ENCODE assay signal across 1 cellular context in the genomic region with DNA sequence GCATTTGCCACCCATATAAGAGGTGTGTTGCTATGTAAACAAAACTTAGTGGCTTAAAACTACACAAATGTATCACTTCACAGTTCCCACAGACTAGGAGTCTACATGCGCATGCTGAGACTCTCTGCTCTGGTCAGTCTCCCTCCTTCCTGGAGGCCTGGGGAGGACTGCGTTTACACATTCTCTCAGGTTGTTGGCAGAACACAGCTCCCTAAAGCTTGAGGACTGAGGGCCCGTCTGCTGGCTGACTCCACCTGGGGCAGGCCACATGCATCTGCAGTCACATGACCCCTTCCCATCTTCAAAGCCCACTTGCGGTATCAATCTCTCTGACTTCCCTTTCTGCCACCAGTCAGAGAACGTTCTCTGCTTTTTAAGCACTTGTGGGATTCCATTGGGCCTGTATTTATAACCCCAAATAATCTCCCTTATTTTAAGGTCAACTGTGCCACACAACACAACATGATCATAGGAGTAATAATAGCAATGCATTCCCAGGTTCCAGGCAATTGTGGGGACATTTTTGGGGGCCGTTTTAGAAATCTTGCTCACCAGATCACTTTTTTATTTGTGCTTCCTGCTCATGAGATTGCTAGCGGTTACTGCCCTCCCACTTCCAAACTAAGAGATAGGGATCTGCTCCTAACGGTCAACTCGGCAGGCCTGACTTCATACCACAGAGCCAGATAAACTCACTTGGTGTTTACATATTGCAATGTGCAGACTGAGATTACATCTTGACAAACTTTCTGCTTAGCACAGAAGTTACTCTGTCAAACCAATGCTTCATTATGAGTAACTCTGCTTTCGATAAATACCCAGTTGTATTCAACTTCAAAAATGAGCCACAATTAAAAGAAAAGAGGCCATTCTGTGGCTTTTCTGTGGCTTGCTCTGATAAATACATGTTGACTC.
TF ChIP-seq lines count a peak whose summit lies in the region.

No MANE protein-coding gene starts in this region.

TF ChIP-seq in HepG2, 621 proteins besides CTCF, POLR2A, EP300 and RAD21 (continued from another document and continues in another):
- TF ChIP-seq, protein P1, sequence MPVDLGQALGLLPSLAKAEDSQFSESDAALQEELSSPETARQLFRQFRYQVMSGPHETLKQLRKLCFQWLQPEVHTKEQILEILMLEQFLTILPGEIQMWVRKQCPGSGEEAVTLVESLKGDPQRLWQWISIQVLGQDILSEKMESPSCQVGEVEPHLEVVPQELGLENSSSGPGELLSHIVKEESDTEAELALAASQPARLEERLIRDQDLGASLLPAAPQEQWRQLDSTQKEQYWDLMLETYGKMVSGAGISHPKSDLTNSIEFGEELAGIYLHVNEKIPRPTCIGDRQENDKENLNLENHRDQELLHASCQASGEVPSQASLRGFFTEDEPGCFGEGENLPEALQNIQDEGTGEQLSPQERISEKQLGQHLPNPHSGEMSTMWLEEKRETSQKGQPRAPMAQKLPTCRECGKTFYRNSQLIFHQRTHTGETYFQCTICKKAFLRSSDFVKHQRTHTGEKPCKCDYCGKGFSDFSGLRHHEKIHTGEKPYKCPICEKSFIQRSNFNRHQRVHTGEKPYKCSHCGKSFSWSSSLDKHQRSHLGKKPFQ (CRISPR knock-in tag; IDR thresholded peaks at IDR 0.05; ENCODE audit: insufficient replicate concordance), result no peak
- TF ChIP-seq KDM5A (IDR thresholded peaks at IDR 0.05; ENCODE audit: borderline replicate concordance, low read length), result peak; percentile 31; the same call in 1 of the 2 replicates
- TF ChIP-seq HES4 (CRISPR knock-in tag; IDR thresholded peaks at IDR 0.05; ENCODE audit: borderline replicate concordance), result no peak
- TF ChIP-seq, protein P2, sequence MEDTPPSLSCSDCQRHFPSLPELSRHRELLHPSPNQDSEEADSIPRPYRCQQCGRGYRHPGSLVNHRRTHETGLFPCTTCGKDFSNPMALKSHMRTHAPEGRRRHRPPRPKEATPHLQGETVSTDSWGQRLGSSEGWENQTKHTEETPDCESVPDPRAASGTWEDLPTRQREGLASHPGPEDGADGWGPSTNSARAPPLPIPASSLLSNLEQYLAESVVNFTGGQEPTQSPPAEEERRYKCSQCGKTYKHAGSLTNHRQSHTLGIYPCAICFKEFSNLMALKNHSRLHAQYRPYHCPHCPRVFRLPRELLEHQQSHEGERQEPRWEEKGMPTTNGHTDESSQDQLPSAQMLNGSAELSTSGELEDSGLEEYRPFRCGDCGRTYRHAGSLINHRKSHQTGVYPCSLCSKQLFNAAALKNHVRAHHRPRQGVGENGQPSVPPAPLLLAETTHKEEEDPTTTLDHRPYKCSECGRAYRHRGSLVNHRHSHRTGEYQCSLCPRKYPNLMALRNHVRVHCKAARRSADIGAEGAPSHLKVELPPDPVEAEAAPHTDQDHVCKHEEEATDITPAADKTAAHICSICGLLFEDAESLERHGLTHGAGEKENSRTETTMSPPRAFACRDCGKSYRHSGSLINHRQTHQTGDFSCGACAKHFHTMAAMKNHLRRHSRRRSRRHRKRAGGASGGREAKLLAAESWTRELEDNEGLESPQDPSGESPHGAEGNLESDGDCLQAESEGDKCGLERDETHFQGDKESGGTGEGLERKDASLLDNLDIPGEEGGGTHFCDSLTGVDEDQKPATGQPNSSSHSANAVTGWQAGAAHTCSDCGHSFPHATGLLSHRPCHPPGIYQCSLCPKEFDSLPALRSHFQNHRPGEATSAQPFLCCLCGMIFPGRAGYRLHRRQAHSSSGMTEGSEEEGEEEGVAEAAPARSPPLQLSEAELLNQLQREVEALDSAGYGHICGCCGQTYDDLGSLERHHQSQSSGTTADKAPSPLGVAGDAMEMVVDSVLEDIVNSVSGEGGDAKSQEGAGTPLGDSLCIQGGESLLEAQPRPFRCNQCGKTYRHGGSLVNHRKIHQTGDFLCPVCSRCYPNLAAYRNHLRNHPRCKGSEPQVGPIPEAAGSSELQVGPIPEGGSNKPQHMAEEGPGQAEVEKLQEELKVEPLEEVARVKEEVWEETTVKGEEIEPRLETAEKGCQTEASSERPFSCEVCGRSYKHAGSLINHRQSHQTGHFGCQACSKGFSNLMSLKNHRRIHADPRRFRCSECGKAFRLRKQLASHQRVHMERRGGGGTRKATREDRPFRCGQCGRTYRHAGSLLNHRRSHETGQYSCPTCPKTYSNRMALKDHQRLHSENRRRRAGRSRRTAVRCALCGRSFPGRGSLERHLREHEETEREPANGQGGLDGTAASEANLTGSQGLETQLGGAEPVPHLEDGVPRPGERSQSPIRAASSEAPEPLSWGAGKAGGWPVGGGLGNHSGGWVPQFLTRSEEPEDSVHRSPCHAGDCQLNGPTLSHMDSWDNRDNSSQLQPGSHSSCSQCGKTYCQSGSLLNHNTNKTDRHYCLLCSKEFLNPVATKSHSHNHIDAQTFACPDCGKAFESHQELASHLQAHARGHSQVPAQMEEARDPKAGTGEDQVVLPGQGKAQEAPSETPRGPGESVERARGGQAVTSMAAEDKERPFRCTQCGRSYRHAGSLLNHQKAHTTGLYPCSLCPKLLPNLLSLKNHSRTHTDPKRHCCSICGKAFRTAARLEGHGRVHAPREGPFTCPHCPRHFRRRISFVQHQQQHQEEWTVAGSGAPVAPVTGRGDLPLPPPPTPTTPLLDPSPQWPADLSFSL (CRISPR knock-in tag; IDR thresholded peaks at IDR 0.05), result no peak
- no peak for TF ChIP-seq CBX5 (CRISPR knock-in tag; IDR thresholded peaks at IDR 0.05; ENCODE audit: borderline replicate concordance)
- TF ChIP-seq ZNF615 (CRISPR knock-in tag; IDR thresholded peaks at IDR 0.05; ENCODE audit: borderline replicate concordance), result 0 out of 2 replicates have a peak, but pooled peaks have one; percentile 67
- TF ChIP-seq, protein P3, sequence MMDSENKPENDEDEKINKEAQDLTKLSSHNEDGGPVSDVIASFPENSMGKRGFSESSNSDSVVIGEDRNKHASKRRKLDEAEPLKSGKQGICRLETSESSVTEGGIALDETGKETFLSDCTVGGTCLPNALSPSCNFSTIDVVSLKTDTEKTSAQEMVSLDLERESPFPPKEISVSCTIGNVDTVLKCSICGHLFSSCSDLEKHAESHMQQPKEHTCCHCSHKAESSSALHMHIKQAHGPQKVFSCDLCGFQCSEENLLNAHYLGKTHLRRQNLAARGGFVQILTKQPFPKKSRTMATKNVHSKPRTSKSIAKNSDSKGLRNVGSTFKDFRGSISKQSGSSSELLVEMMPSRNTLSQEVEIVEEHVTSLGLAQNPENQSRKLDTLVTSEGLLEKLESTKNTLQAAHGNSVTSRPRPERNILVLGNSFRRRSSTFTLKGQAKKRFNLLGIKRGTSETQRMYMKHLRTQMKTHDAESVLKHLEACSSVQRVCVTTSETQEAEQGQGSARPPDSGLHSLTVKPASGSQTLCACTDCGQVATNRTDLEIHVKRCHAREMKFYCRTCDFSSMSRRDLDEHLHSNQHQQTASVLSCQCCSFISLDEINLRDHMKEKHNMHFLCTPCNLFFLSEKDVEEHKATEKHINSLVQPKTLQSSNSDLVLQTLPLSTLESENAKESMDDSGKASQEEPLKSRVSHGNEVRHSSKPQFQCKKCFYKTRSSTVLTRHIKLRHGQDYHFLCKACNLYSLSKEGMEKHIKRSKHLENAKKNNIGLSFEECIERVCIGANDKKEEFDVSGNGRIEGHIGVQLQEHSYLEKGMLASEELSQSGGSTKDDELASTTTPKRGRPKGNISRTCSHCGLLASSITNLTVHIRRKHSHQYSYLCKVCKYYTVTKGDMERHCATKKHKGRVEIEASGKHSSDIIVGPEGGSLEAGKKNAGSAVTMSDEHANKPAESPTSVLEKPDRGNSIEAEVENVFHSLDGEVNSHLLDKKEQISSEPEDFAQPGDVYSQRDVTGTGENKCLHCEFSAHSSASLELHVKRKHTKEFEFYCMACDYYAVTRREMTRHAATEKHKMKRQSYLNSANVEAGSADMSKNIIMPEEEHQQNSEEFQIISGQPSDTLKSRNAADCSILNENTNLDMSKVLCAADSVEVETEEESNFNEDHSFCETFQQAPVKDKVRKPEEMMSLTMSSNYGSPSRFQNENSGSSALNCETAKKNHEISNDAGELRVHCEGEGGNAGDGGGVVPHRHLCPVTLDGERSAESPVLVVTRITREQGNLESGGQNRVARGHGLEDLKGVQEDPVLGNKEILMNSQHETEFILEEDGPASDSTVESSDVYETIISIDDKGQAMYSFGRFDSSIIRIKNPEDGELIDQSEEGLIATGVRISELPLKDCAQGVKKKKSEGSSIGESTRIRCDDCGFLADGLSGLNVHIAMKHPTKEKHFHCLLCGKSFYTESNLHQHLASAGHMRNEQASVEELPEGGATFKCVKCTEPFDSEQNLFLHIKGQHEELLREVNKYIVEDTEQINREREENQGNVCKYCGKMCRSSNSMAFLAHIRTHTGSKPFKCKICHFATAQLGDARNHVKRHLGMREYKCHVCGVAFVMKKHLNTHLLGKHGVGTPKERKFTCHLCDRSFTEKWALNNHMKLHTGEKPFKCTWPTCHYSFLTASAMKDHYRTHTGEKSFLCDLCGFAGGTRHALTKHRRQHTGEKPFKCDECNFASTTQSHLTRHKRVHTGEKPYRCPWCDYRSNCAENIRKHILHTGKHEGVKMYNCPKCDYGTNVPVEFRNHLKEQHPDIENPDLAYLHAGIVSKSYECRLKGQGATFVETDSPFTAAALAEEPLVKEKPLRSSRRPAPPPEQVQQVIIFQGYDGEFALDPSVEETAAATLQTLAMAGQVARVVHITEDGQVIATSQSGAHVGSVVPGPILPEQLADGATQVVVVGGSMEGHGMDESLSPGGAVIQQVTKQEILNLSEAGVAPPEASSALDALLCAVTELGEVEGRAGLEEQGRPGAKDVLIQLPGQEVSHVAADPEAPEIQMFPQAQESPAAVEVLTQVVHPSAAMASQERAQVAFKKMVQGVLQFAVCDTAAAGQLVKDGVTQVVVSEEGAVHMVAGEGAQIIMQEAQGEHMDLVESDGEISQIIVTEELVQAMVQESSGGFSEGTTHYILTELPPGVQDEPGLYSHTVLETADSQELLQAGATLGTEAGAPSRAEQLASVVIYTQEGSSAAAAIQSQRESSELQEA (CRISPR knock-in tag; IDR thresholded peaks at IDR 0.05; ENCODE audit: not compliant biosample characterization), result no peak
- no peak for TF ChIP-seq PLRG1 (conservative IDR thresholded peaks at IDR 0.05)
- TF ChIP-seq NFE2L1 (CRISPR knock-in tag; IDR thresholded peaks at IDR 0.05; ENCODE audit: borderline replicate concordance), result no peak
- 0 out of 2 replicates have a peak, but pooled peaks have one; percentile 8 for TF ChIP-seq YEATS2 (CRISPR knock-in tag; IDR thresholded peaks at IDR 0.05; ENCODE audit: borderline replicate concordance)
- TF ChIP-seq, protein P4, sequence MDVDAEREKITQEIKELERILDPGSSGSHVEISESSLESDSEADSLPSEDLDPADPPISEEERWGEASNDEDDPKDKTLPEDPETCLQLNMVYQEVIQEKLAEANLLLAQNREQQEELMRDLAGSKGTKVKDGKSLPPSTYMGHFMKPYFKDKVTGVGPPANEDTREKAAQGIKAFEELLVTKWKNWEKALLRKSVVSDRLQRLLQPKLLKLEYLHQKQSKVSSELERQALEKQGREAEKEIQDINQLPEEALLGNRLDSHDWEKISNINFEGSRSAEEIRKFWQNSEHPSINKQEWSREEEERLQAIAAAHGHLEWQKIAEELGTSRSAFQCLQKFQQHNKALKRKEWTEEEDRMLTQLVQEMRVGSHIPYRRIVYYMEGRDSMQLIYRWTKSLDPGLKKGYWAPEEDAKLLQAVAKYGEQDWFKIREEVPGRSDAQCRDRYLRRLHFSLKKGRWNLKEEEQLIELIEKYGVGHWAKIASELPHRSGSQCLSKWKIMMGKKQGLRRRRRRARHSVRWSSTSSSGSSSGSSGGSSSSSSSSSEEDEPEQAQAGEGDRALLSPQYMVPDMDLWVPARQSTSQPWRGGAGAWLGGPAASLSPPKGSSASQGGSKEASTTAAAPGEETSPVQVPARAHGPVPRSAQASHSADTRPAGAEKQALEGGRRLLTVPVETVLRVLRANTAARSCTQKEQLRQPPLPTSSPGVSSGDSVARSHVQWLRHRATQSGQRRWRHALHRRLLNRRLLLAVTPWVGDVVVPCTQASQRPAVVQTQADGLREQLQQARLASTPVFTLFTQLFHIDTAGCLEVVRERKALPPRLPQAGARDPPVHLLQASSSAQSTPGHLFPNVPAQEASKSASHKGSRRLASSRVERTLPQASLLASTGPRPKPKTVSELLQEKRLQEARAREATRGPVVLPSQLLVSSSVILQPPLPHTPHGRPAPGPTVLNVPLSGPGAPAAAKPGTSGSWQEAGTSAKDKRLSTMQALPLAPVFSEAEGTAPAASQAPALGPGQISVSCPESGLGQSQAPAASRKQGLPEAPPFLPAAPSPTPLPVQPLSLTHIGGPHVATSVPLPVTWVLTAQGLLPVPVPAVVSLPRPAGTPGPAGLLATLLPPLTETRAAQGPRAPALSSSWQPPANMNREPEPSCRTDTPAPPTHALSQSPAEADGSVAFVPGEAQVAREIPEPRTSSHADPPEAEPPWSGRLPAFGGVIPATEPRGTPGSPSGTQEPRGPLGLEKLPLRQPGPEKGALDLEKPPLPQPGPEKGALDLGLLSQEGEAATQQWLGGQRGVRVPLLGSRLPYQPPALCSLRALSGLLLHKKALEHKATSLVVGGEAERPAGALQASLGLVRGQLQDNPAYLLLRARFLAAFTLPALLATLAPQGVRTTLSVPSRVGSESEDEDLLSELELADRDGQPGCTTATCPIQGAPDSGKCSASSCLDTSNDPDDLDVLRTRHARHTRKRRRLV (CRISPR knock-in tag; IDR thresholded peaks at IDR 0.05), result no peak
- TF ChIP-seq NFRKB (IDR thresholded peaks at IDR 0.05), result no peak
- no peak; the same call in 1 of the 2 replicates for TF ChIP-seq FOXA1 (IDR thresholded peaks at IDR 0.05)
- TF ChIP-seq FOXA1 (CRISPR knock-in tag; IDR thresholded peaks at IDR 0.05), result peak; percentile 95
- TF ChIP-seq RFX3 (CRISPR knock-in tag; IDR thresholded peaks at IDR 0.05), result no peak
- TF ChIP-seq HOXD1 (CRISPR knock-in tag; IDR thresholded peaks at IDR 0.05), result no peak
- TF ChIP-seq JDP2 (CRISPR knock-in tag; IDR thresholded peaks at IDR 0.05; ENCODE audit: borderline replicate concordance), result no peak
- TF ChIP-seq ZSCAN22 (CRISPR knock-in tag; IDR thresholded peaks at IDR 0.05), result no peak
- TF ChIP-seq, protein P5, sequence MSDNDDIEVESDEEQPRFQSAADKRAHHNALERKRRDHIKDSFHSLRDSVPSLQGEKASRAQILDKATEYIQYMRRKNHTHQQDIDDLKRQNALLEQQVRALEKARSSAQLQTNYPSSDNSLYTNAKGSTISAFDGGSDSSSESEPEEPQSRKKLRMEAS (IDR thresholded peaks at IDR 0.05), result 0 out of 2 replicates have a peak, but pooled peaks have one; percentile 22
- peak; percentile 39; the same call in 1 of the 2 replicates for TF ChIP-seq KDM2A (CRISPR knock-in tag; IDR thresholded peaks at IDR 0.05; ENCODE audit: borderline replicate concordance, low read depth)
- TF ChIP-seq, protein P6, sequence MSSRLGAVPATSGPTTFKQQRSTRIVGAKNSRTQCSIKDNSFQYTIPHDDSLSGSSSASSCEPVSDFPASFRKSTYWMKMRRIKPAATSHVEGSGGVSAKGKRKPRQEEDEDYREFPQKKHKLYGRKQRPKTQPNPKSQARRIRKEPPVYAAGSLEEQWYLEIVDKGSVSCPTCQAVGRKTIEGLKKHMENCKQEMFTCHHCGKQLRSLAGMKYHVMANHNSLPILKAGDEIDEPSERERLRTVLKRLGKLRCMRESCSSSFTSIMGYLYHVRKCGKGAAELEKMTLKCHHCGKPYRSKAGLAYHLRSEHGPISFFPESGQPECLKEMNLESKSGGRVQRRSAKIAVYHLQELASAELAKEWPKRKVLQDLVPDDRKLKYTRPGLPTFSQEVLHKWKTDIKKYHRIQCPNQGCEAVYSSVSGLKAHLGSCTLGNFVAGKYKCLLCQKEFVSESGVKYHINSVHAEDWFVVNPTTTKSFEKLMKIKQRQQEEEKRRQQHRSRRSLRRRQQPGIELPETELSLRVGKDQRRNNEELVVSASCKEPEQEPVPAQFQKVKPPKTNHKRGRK (CRISPR knock-in tag; IDR thresholded peaks at IDR 0.05), result no peak
- TF ChIP-seq ZKSCAN5 (CRISPR knock-in tag; IDR thresholded peaks at IDR 0.05), result no peak
- no peak for TF ChIP-seq EZH2 (conservative IDR thresholded peaks at IDR 0.05; ENCODE audit: low read depth, low read length)
